ENCODE assay signal across 8 cellular contexts in genomic region chr2:174603280-174603679, GRCh38. TPM values are rescaled to one million over a fixed set of nuclear protein-coding genes. Genes with fewer than 3 reads are reported as not detected.
DNase-seq lines count a peak whose midpoint lies in the region; ATAC-seq and TF ChIP-seq lines count a peak whose summit lies in the region.

No MANE protein-coding gene starts in this region.

- POLR2A ChIA-PET in activated CD8-positive, alpha-beta T cell treated with anti-CD3 and anti-CD28 coated beads for 36 hours (lab: Charles Lee), result interaction anchor here (0.9 to 20.8 kb wide), 5 partner anchors 9 to 116 kb away, joined by 3 to 283 read pairs (median 7); partner anchors contain the start of gene GPR155

- peaks cover 10% of the 10 kb centered on the region for H3K9me3 Mint-ChIP-seq in activated CD8-positive, alpha-beta T cell treated with anti-CD3 and anti-CD28 coated beads for 36 hours
- peaks cover 13% of the 10 kb centered on the region for H3K9me3 Mint-ChIP-seq in nephron progenitor cell

- H3K4me3 Mint-ChIP-seq in activated CD8-positive, alpha-beta T cell treated with anti-CD3 and anti-CD28 coated beads for 36 hours, result no peak overlapping the region
- no peak overlapping the region for H3K4me3 Mint-ChIP-seq in nephron progenitor cell

- H3K4me1 Mint-ChIP-seq in activated CD8-positive, alpha-beta T cell treated with anti-CD3 and anti-CD28 coated beads for 36 hours (ENCODE audit: low read depth), result peaks cover 91% of the 10 kb centered on the region
- peaks cover 18% of the 10 kb centered on the region for H3K4me1 Mint-ChIP-seq in nephron progenitor cell

- peak; percentile 76 for TF ChIP-seq CTCF in activated CD8-positive, alpha-beta T cell treated with anti-CD3 and anti-CD28 coated beads for 36 hours (IDR thresholded peaks at IDR 0.05)
- peak; percentile 32 for TF ChIP-seq CTCF in nephron progenitor cell (IDR thresholded peaks at IDR 0.05)

- DNase-seq in DMS 273 (lab: John Stamatoyannopoulos, UW; ENCODE audit: unreplicated experiment) (peak; percentile 67), NCI-H1930 (lab: John Stamatoyannopoulos, UW) (peak; percentile 15 to 18), nephron progenitor cell (peak; percentile 15), cortex of kidney (lab: John Stamatoyannopoulos, UW) (no peak)
- DNase-seq in activated CD8-positive, alpha-beta T cell treated with anti-CD3 and anti-CD28 coated beads for 36 hours, result peak; percentile 79

- CTCF ChIA-PET in activated CD8-positive, alpha-beta T cell treated with anti-CD3 and anti-CD28 coated beads for 36 hours (lab: Charles Lee), result interaction anchor here (0.8 to 13.7 kb wide), 21 partner anchors 9 to 402 kb away, joined by 3 to 102 read pairs (median 6); partner anchors contain the start of gene CHN1

- peak overlapping the region; percentile 77 for H3K27ac Mint-ChIP-seq in activated CD8-positive, alpha-beta T cell treated with anti-CD3 and anti-CD28 coated beads for 36 hours
- H3K27ac Mint-ChIP-seq in nephron progenitor cell, result no peak overlapping the region

- intact Hi-C loops in activated CD8-positive, alpha-beta T cell treated with anti-CD3 and anti-CD28 coated beads for 36 hours (cut with micrococcal nuclease), result no loop called here

- no peaks in the 10 kb centered on the region for H3K27me3 Mint-ChIP-seq in activated CD8-positive, alpha-beta T cell treated with anti-CD3 and anti-CD28 coated beads for 36 hours
- peaks cover 3% of the 10 kb centered on the region for H3K27me3 Mint-ChIP-seq in nephron progenitor cell (ENCODE audit: low read depth, poor library complexity)

- ATAC-seq in GM21526 (IDR thresholded peaks at IDR 0.05; ENCODE audit: low FRiP score, unreplicated experiment) (peak; percentile 35), esophagus mucosa (peak; percentile 70), HG02938 (IDR thresholded peaks at IDR 0.05; ENCODE audit: unreplicated experiment) (no peak)
- ATAC-seq in activated CD8-positive, alpha-beta T cell treated with anti-CD3 and anti-CD28 coated beads for 36 hours, result peak; percentile 61

- H3K36me3 Mint-ChIP-seq in activated CD8-positive, alpha-beta T cell treated with anti-CD3 and anti-CD28 coated beads for 36 hours (ENCODE audit: low read depth), result peaks cover 54% of the 10 kb centered on the region
- peaks cover 25% of the 10 kb centered on the region for H3K36me3 Mint-ChIP-seq in nephron progenitor cell (ENCODE audit: low read depth)

RNA-seq across cellular contexts. Expression of gene WIPF1, which starts 5.7 kb away (rescaled TPM):
- total RNA-seq in activated CD8-positive, alpha-beta T cell treated with anti-CD3 and anti-CD28 coated beads for 36 hours, result 100 to 1,000 TPM; 361 to 365 TPM
- 3.1 TPM for total RNA-seq in esophagus mucosa

Comparison
In these comparisons a context has a peak if more than half of its experiments do, and no peak if none do; other contexts are left out.
1. RNA of gene WIPF1, which starts 5.7 kb away (total RNA-seq): 361 to 365 TPM in activated CD8-positive, alpha-beta T cell treated with anti-CD3 and anti-CD28 coated beads for 36 hours; 3.1 TPM in esophagus mucosa (single experiment); every median in the first group is over 10 times any median in the second.